In genomic region chr3:187738400-187739124, GRCh38 we compare ENCODE assay signal across 8 cellular contexts. TPM values are rescaled to one million over a fixed set of nuclear protein-coding genes. Genes with fewer than 3 reads are reported as not detected.
A peak's percentile ranks its signal among the peaks of the same experiment; 100 is the strongest.
DNase-seq lines count a peak whose midpoint lies in the region; ATAC-seq and TF ChIP-seq lines count a peak whose summit lies in the region.

No MANE protein-coding gene starts in this region.

- no peaks in the 10 kb centered on the region for H3K36me3 ChIP-seq in KMS-11 (ENCODE audit: insufficient read depth)
- no peaks in the 10 kb centered on the region for H3K36me3 ChIP-seq in PC-3 (ENCODE audit: low read depth, low read length)

- POLR2A ChIA-PET in PC-3 (lab: Charles Lee; ENCODE audit: unreplicated experiment), result interaction anchor here (0.5 to 0.7 kb wide), 5 partner anchors 395 to 1614 kb away, joined by 3 to 14 read pairs (median 6); no protein-coding TSS in a partner anchor
- POLR2A ChIA-PET in naive thymus-derived CD8-positive, alpha-beta T cell (lab: Charles Lee), result interaction anchor here (0.5 to 2.6 kb wide), 10 partner anchors 9 to 1406 kb away, joined by 3 to 9 read pairs (median 4); no protein-coding TSS in a partner anchor

- H3K27ac ChIP-seq in KMS-11, result no peak overlapping the region
- peak overlapping the region; percentile 63 for H3K27ac ChIP-seq in PC-3 (ENCODE audit: low read length)
- H3K27ac ChIP-seq in temporal lobe (ENCODE audit: low read depth, low read length), result peak overlapping the region; percentile 78

- peak overlapping the region; percentile 83 to 100 (median 96) for H3K27ac Mint-ChIP-seq in naive thymus-derived CD8-positive, alpha-beta T cell

- intact Hi-C loops in PC-3 (cut with micrococcal nuclease), result loop anchor here (1.0 to 5.0 kb wide), 6 partner anchors 491 to 1494 kb away; no protein-coding TSS in a partner anchor

- H3K79me2 ChIP-seq in KMS-11 (ENCODE audit: insufficient read depth, low read depth) (no peaks in the 10 kb centered on the region), PC-3 (ENCODE audit: low read length) (peaks cover 65% of the 10 kb centered on the region)

- no peaks in the 10 kb centered on the region for H4K20me1 ChIP-seq in KMS-11 (ENCODE audit: insufficient read depth)
- H4K20me1 ChIP-seq in PC-3 (ENCODE audit: low read length), result 0 out of 2 replicates have a peak, but pooled peaks cover 5% of the 10 kb centered on the region

- ATAC-seq in GM21717 (IDR thresholded peaks at IDR 0.05; ENCODE audit: unreplicated experiment) (peak; percentile 62), PC-3 (peak; percentile 42)
- peak; percentile 37 to 44 for ATAC-seq in naive thymus-derived CD8-positive, alpha-beta T cell

- H3K9me3 Mint-ChIP-seq in naive thymus-derived CD8-positive, alpha-beta T cell, result no peaks in the 10 kb centered on the region

- peak overlapping the region; percentile 94 to 100 (median 98) for H3K4me3 Mint-ChIP-seq in naive thymus-derived CD8-positive, alpha-beta T cell

- H3K9me3 ChIP-seq in PC-3 (ENCODE audit: low read length), result no peaks in the 10 kb centered on the region

- CTCF ChIA-PET in PC-3 (lab: Charles Lee), result interaction anchor here (0.5 to 3.3 kb wide), 15 partner anchors 12 to 1215 kb away, joined by 3 to 49 read pairs (median 4); no protein-coding TSS in a partner anchor

- DNase-seq in D341Med (ENCODE audit: low spot score), result peak; percentile 80
- peak; percentile 94 for DNase-seq in PC-3
- peak; percentile 87 for DNase-seq in activated effector memory CD4-positive, alpha-beta T cell treated with anti-CD3 and anti-CD28 coated beads, Interleukin-2, amount 50 U/mL, for 16 hours
- DNase-seq in fibroblast of the aortic adventitia (ENCODE audit: low read depth), result peak; percentile 95
- peak in 9 of 10 donors; percentile 51 to 82 (median 64) for DNase-seq in naive thymus-derived CD8-positive, alpha-beta T cell

- H2AFZ ChIP-seq in KMS-11 (ENCODE audit: low read depth), result peak overlapping the region; percentile 96
- peak overlapping the region; percentile 85 for H2AFZ ChIP-seq in PC-3 (ENCODE audit: low read length)

- H3K4me1 Mint-ChIP-seq in naive thymus-derived CD8-positive, alpha-beta T cell, result peaks cover 32 to 59% (median 47%) of the 10 kb centered on the region in 4 donors

- H3K36me3 Mint-ChIP-seq in naive thymus-derived CD8-positive, alpha-beta T cell, result peaks cover 0 to 5% (median 0%) of the 10 kb centered on the region in 3 donors

- no peaks in the 10 kb centered on the region for H3K9me2 ChIP-seq in PC-3 (replicated peaks; ENCODE audit: low read length)

- TF ChIP-seq CTCF in KMS-11 (conservative IDR thresholded peaks at IDR 0.05; ENCODE audit: low read depth, low read length) (peak; percentile 77; the same call in 1 of the 2 replicates), PC-3 (conservative IDR thresholded peaks at IDR 0.05; ENCODE audit: low read depth, low read length) (peak; percentile 88), fibroblast of the aortic adventitia (IDR thresholded peaks at IDR 0.05; ENCODE audit: insufficient read depth, low read length) (peak; percentile 83)

- no peaks in the 10 kb centered on the region for H3F3A ChIP-seq in PC-3 (ENCODE audit: low read length, unreplicated experiment)

- peaks cover 16% of the 10 kb centered on the region for H3K27me3 ChIP-seq in KMS-11 (ENCODE audit: insufficient read depth, low read depth)
- no peaks in the 10 kb centered on the region for H3K27me3 ChIP-seq in PC-3 (ENCODE audit: low read length)

- BruUV-seq in PC-3 (replicated peaks; lab: Mats Ljungman, UMichigan), result no TSS peak

- H3K4me3 ChIP-seq in KMS-11 (IDR thresholded peaks at IDR 0.05; ENCODE audit: insufficient read depth, low read depth, low read length) (no peak overlapping the region), PC-3 (ENCODE audit: low read length) (peak overlapping the region; percentile 93), fibroblast of the aortic adventitia (ENCODE audit: low read depth, low read length) (peak overlapping the region; percentile 76)

- H3K27me3 Mint-ChIP-seq in naive thymus-derived CD8-positive, alpha-beta T cell, result no peaks in the 10 kb centered on the region

- peak overlapping the region; percentile 95 for H3K4me2 ChIP-seq in KMS-11
- peak overlapping the region; percentile 99 for H3K4me2 ChIP-seq in PC-3 (ENCODE audit: low read length)

- H3K4me1 ChIP-seq in KMS-11 (ENCODE audit: low read depth, poor library complexity, severe bottlenecking) (peaks cover 9% of the 10 kb centered on the region), PC-3 (ENCODE audit: insufficient read depth, low read length) (peaks cover 35% of the 10 kb centered on the region)

- peak overlapping the region; percentile 13; the same call in 1 of the 2 replicates for H3K9ac ChIP-seq in KMS-11
- H3K9ac ChIP-seq in PC-3 (ENCODE audit: low read length), result peak overlapping the region; percentile 71

RNA-seq across cellular contexts. Expression of gene BCL6, which starts 6.7 kb away (rescaled TPM):
- total RNA-seq in PC-3 (2014; rRNA removed), result 7.7 and 11.8 TPM in 2 replicates
- 24.8 and 90.1 TPM in 2 replicates for total RNA-seq in fibroblast of the aortic adventitia (ENCODE audit: low replicate concordance)
- 10 to 100 TPM; 21.3 to 23.0 TPM for total RNA-seq in naive thymus-derived CD8-positive, alpha-beta T cell
- polyA plus RNA-seq in naive thymus-derived CD8-positive, alpha-beta T cell, result 1 to 10 TPM; 1.1 to 2.7 (median 2.3) TPM
- 14.0 TPM for total RNA-seq in temporal lobe

RNA-seq across cellular contexts. Expression of gene RTP2, which starts 36.2 kb away (rescaled TPM):
- total RNA-seq in PC-3 (2014; rRNA removed) (not detected in 2 replicates), fibroblast of the aortic adventitia (ENCODE audit: low replicate concordance) (not detected in 2 replicates), temporal lobe (not detected)
- not detected for total RNA-seq in naive thymus-derived CD8-positive, alpha-beta T cell
- not detected for polyA plus RNA-seq in naive thymus-derived CD8-positive, alpha-beta T cell
